In the genomic region with DNA sequence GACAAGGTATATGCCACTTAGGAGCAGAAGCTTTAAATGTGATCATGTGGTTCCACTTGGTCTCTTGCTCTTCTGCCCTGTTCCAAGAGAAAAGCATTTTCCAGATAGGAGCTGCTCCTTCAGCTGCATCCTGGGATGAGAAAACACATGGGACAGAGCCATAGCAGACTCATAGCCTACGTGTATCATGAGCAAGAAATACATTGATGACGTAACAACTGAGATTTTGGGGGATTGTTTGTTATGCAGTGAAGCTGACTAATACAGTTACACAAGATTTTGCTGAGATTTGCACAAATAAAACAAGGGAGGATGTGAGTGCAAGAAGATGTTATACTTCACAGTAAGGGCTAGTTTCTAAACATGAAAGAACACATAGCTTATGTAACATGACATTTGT, we compare ENCODE assay signal across 1 cellular context.
A peak's percentile ranks its signal among the peaks of the same experiment; 100 is the strongest.
TF ChIP-seq lines count a peak whose summit lies in the region.

No MANE protein-coding gene starts in this region.

TF ChIP-seq in HEK293, 187 proteins besides CTCF, POLR2A, EP300 and RAD21 (continued from another document):
- TF ChIP-seq, protein P1, sequence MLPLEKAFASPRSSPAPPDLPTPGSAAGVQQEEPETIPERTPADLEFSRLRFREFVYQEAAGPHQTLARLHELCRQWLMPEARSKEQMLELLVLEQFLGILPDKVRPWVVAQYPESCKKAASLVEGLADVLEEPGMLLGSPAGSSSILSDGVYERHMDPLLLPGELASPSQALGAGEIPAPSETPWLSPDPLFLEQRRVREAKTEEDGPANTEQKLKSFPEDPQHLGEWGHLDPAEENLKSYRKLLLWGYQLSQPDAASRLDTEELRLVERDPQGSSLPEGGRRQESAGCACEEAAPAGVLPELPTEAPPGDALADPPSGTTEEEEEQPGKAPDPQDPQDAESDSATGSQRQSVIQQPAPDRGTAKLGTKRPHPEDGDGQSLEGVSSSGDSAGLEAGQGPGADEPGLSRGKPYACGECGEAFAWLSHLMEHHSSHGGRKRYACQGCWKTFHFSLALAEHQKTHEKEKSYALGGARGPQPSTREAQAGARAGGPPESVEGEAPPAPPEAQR (tag by site-specific recombination; IDR thresholded peaks at IDR 0.05), result no peak
- TF ChIP-seq BCL11A (tag by site-specific recombination; IDR thresholded peaks at IDR 0.05; ENCODE audit: low read depth), result no peak
- peak; percentile 55 for TF ChIP-seq ZNF626 (tag by site-specific recombination; IDR thresholded peaks at IDR 0.05)
- TF ChIP-seq ZNF311 (tag by site-specific recombination; IDR thresholded peaks at IDR 0.05; ENCODE audit: borderline replicate concordance), result no peak
- TF ChIP-seq ZNF214 (tag by site-specific recombination; IDR thresholded peaks at IDR 0.05; ENCODE audit: borderline replicate concordance), result no peak
- TF ChIP-seq SETDB1 (IDR thresholded peaks at IDR 0.05; ENCODE audit: insufficient read length, low read length), result peak; percentile 83
- TF ChIP-seq, protein P2, sequence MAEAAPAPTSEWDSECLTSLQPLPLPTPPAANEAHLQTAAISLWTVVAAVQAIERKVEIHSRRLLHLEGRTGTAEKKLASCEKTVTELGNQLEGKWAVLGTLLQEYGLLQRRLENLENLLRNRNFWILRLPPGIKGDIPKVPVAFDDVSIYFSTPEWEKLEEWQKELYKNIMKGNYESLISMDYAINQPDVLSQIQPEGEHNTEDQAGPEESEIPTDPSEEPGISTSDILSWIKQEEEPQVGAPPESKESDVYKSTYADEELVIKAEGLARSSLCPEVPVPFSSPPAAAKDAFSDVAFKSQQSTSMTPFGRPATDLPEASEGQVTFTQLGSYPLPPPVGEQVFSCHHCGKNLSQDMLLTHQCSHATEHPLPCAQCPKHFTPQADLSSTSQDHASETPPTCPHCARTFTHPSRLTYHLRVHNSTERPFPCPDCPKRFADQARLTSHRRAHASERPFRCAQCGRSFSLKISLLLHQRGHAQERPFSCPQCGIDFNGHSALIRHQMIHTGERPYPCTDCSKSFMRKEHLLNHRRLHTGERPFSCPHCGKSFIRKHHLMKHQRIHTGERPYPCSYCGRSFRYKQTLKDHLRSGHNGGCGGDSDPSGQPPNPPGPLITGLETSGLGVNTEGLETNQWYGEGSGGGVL (tag by site-specific recombination; IDR thresholded peaks at IDR 0.05), result no peak
- peak; percentile 44; the same call in 1 of the 2 replicates for TF ChIP-seq GFI1B (tag by site-specific recombination; IDR thresholded peaks at IDR 0.05)
- TF ChIP-seq, protein P3, sequence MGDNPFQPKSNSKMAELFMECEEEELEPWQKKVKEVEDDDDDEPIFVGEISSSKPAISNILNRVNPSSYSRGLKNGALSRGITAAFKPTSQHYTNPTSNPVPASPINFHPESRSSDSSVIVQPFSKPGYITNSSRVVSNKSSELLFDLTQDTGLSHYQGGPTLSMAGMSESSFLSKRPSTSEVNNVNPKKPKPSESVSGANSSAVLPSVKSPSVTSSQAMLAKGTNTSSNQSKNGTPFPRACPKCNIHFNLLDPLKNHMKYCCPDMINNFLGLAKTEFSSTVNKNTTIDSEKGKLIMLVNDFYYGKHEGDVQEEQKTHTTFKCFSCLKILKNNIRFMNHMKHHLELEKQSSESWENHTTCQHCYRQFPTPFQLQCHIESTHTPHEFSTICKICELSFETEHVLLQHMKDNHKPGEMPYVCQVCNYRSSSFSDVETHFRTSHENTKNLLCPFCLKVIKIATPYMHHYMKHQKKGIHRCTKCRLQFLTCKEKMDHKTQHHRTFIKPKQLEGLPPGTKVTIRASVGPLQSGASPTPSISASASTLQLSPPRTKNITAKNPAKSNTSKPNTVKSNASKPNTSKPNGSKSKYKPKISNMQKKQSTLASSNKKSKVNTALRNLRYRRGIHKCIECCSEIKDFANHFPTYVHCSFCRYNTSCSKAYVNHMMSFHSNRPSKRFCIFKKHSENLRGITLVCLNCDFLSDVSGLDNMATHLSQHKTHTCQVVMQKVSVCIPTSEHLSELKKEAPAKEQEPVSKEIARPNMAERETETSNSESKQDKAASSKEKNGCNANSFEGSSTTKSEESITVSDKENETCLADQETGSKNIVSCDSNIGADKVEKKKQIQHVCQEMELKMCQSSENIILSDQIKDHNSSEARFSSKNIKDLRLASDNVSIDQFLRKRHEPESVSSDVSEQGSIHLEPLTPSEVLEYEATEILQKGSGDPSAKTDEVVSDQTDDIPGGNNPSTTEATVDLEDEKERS (tag by site-specific recombination; IDR thresholded peaks at IDR 0.05), result peak; percentile 89
- no peak for TF ChIP-seq ZNF274 (IDR thresholded peaks at IDR 0.05; ENCODE audit: low read length)
- no peak for TF ChIP-seq ZNF274 (tag by site-specific recombination; IDR thresholded peaks at IDR 0.05; ENCODE audit: borderline replicate concordance)
- TF ChIP-seq SCRT1 (tag by site-specific recombination; IDR thresholded peaks at IDR 0.05; ENCODE audit: borderline replicate concordance), result no peak
- TF ChIP-seq MYNN (tag by site-specific recombination; IDR thresholded peaks at IDR 0.05; ENCODE audit: borderline replicate concordance), result no peak
- TF ChIP-seq TRIM28 (IDR thresholded peaks at IDR 0.05; ENCODE audit: borderline replicate concordance, low read length), result no peak; the same call in 1 of the 2 replicates
- no peak for TF ChIP-seq ZNF223 (tag by site-specific recombination; IDR thresholded peaks at IDR 0.05)
- TF ChIP-seq RBAK (tag by site-specific recombination; IDR thresholded peaks at IDR 0.05), result peak; percentile 100
TF ChIP-seq in HEK293: peak in this region for 7.
